Comparison of ENCODE assay signal across 21 cellular contexts in genomic region chr21:38284221-38284620, GRCh38. TPM values are rescaled to one million over a fixed set of nuclear protein-coding genes. Genes with fewer than 3 reads are reported as not detected.
DNase-seq lines count a peak whose midpoint lies in the region; ATAC-seq and TF ChIP-seq lines count a peak whose summit lies in the region.
"Had no signal": no experiment of that assay in that cellular context is flagged by ENCODE, and none has a peak within 500 bp of the region (broad histone marks: within the 10 kb centered on the region; RNA-seq: fewer than 3 reads in every experiment).

No MANE protein-coding gene starts in this region.

- no peak overlapping the region for H3K4ac ChIP-seq in mesenchymal stem cell (ENCODE audit: low read depth in 1 of 2, low read length in 2 of 2)

- H3K9ac ChIP-seq in adipocyte (ENCODE audit: low read length) (peak overlapping the region; percentile 80), mesenchymal stem cell (ENCODE audit: low read length) (peak overlapping the region; percentile 84)

- no peak overlapping the region for H3K4me3 ChIP-seq in adipocyte (ENCODE audit: low read length)
- H3K4me3 ChIP-seq in mesenchymal stem cell (ENCODE audit: insufficient read depth in 1 of 2, low read depth in 1 of 2, low read length in 2 of 2): no peak overlapping the region
- no peak overlapping the region for H3K4me3 ChIP-seq in WERI-Rb-1 (ENCODE audit: low read depth, low read length)
- H3K4me3 ChIP-seq: SJCRH30 had no signal

- H3K79me1 ChIP-seq in mesenchymal stem cell (replicated peaks; ENCODE audit: low read length, poor library complexity, severe bottlenecking): no peaks in the 10 kb centered on the region

- no peak overlapping the region for H2BK120ac ChIP-seq in mesenchymal stem cell (ENCODE audit: low read depth, low read length)

- DNase-seq in NCI-H2196 (lab: John Stamatoyannopoulos, UW; ENCODE audit: unreplicated experiment): peak; percentile 11
- DNase-seq in NCI-H2196 treated with DMSO at 0.1 percent for 48 hours (lab: John Stamatoyannopoulos, UW; ENCODE audit: unreplicated experiment): no peak
- DNase-seq in adipocyte (ENCODE audit: low read depth): no peak
- no peak for DNase-seq in mesenchymal stem cell
- DNase-seq in WERI-Rb-1: no peak
- no peak for DNase-seq in activated CD8-positive, alpha-beta memory T cell treated with anti-CD3 and anti-CD28 coated beads for 24 hours
- DNase-seq: GOT3; HCEC 1CT; KG1; NCI-H1092; NCI-H1436; NCI-H187 treated with DMSO at 0.1 percent for 48 hours; NCI-H2171 treated with DMSO at 0.1 percent for 48 hours; NCI-H748 treated with DMSO at 0.1 percent for 48 hours; NK-92 treated with Interleukin-12 subunit alpha and Interleukin-12 subunit beta, amount 100 ng/mL, for 24 hours; SJCRH30; T-cell had no signal

- no peak overlapping the region for H2BK15ac ChIP-seq in mesenchymal stem cell (ENCODE audit: low read depth, poor library complexity, severe bottlenecking)

- H3K9me3 ChIP-seq in adipocyte (ENCODE audit: control insufficient read depth, low read length) (no peaks in the 10 kb centered on the region), mesenchymal stem cell (ENCODE audit: control insufficient read depth, low read length) (no peaks in the 10 kb centered on the region), WERI-Rb-1 (ENCODE audit: severe bottlenecking) (no peaks in the 10 kb centered on the region)
- H3K9me3 ChIP-seq: SJCRH30 had no signal

- no peak overlapping the region for H3K23ac ChIP-seq in mesenchymal stem cell (ENCODE audit: low read length in 2 of 2)

- H3K4me1 ChIP-seq in adipocyte (ENCODE audit: control insufficient read depth, insufficient read depth, low read length): peaks cover 55% of the 10 kb centered on the region
- peaks cover 3% of the 10 kb centered on the region for H3K4me1 ChIP-seq in mesenchymal stem cell (ENCODE audit: control insufficient read depth, insufficient read depth, low read depth, low read length)
- H3K4me1 ChIP-seq: SJCRH30 had no signal

- H3K27me3 ChIP-seq in adipocyte (replicated peaks; ENCODE audit: control insufficient read depth, insufficient read depth, low read length) (no peaks in the 10 kb centered on the region), mesenchymal stem cell (ENCODE audit: control insufficient read depth in 1 of 2, insufficient read depth in 1 of 2, low read length in 2 of 2) (no peaks in the 10 kb centered on the region), WERI-Rb-1 (ENCODE audit: insufficient read depth, low read depth, severe bottlenecking) (no peaks in the 10 kb centered on the region)
- H3K27me3 ChIP-seq: SJCRH30 had no signal

- no peak for ATAC-seq in HG02970 (IDR thresholded peaks at IDR 0.05; ENCODE audit: low FRiP score, unreplicated experiment)
- ATAC-seq in HG03025 (IDR thresholded peaks at IDR 0.05; ENCODE audit: low FRiP score, unreplicated experiment): no peak
- ATAC-seq: Panc1, T-cell had no signal

- H2BK5ac ChIP-seq in mesenchymal stem cell (ENCODE audit: low read depth, low read length, poor library complexity, severe bottlenecking): peak overlapping the region; percentile 1

- no peak overlapping the region for H3K18ac ChIP-seq in mesenchymal stem cell (ENCODE audit: low read depth in 1 of 2, low read length in 2 of 2)

- 93% methylated on average over 6 of the region's 6 CpGs for WGBS in mesenchymal stem cell

- H3K4me2 ChIP-seq in mesenchymal stem cell (ENCODE audit: low read length, poor library complexity, severe bottlenecking): no peak overlapping the region

- H3K27ac ChIP-seq in mesenchymal stem cell (ENCODE audit: low read length, poor library complexity, severe bottlenecking) (no peak overlapping the region), WERI-Rb-1 (no peak overlapping the region)
- H3K27ac ChIP-seq: C4-2B, SJCRH30 had no signal

- H3K14ac ChIP-seq in mesenchymal stem cell (ENCODE audit: low read length in 2 of 2): no peak overlapping the region

- no peak overlapping the region for H4K8ac ChIP-seq in mesenchymal stem cell (ENCODE audit: low read length)

- H3K36me3 ChIP-seq in adipocyte (ENCODE audit: control insufficient read depth, insufficient read depth, low read length, severe bottlenecking) (no peaks in the 10 kb centered on the region), mesenchymal stem cell (ENCODE audit: control insufficient read depth in 1 of 2, insufficient read depth in 2 of 2, low read depth in 1 of 2, low read length in 2 of 2) (peaks cover 0 to 5% of the 10 kb centered on the region in 2 experiments), WERI-Rb-1 (no peaks in the 10 kb centered on the region)
- H3K36me3 ChIP-seq: SJCRH30 had no signal

- no peak for TF ChIP-seq CTCF in WERI-Rb-1 (IDR thresholded peaks at IDR 0.05; ENCODE audit: low read depth, low read length)

- H2BK12ac ChIP-seq in mesenchymal stem cell (ENCODE audit: low read length in 2 of 2): no peak overlapping the region

- no peak overlapping the region for H4K91ac ChIP-seq in mesenchymal stem cell (ENCODE audit: low read length)

- H2AFZ ChIP-seq in mesenchymal stem cell (ENCODE audit: low read depth, low read length): no peak overlapping the region

- H2AK5ac ChIP-seq in mesenchymal stem cell (ENCODE audit: low read length, severe bottlenecking): peak overlapping the region; percentile 51

RNA-seq across cellular contexts. Expression of gene KCNJ15, which starts 27.4 kb away (rescaled TPM):
- 0.99 TPM for polyA plus RNA-seq in mesenchymal stem cell (2013, experiment 1 of 2)
- 1.00 TPM for polyA plus RNA-seq in mesenchymal stem cell (2013, experiment 2 of 2)
